14 cellular contexts compared by ENCODE assay signal in genomic region chrX:119762718-119763117, GRCh38. TPM values are rescaled to one million over a fixed set of nuclear protein-coding genes. Genes with fewer than 3 reads are reported as not detected.
DNase-seq lines count a peak whose midpoint lies in the region; ATAC-seq and TF ChIP-seq lines count a peak whose summit lies in the region.
"Had no signal": no experiment of that assay in that cellular context is flagged by ENCODE, and none has a peak within 500 bp of the region (broad histone marks: within the 10 kb centered on the region; RNA-seq: fewer than 3 reads in every experiment).

No MANE protein-coding gene starts in this region.

- ATAC-seq in memory B cell (ENCODE audit: low read depth) = no peak
- ATAC-seq in HG02798 (IDR thresholded peaks at IDR 0.05; ENCODE audit: poor library complexity, unreplicated experiment) = no peak
- ATAC-seq in naive thymus-derived CD8-positive, alpha-beta T cell = no peak
- ATAC-seq: heart left ventricle, left colon had no signal

- peaks cover 21% of the 10 kb centered on the region for H3K4me1 Mint-ChIP-seq in memory B cell
- H3K4me1 Mint-ChIP-seq in naive thymus-derived CD8-positive, alpha-beta T cell = peaks cover 1 to 25% (median 16%) of the 10 kb centered on the region in 4 donors

- in situ Hi-C loops in GM13976 (cut with MboI; ENCODE audit: low sequenced_read_pairs, unreplicated experiment) = no loop called here

- no peak overlapping the region; a peak in 1 of 22 replicates for H3K9ac ChIP-seq in BLaER1 treated with 17β-estradiol and CSF1 and Interleukin-3, amounts not matched to agents 10 nM and 100 nM

- H3K9me3 ChIP-seq in BLaER1 treated with 17β-estradiol and CSF1 and Interleukin-3, amounts not matched to agents 10 nM and 100 nM (replicated peaks in 1 of 11) = no peaks in the 10 kb centered on the region
- H3K9me3 ChIP-seq in HEK293 (ENCODE audit: control insufficient read depth, insufficient read depth, low read depth, low read length) = no peaks in the 10 kb centered on the region
- H3K9me3 ChIP-seq: heart left ventricle, sigmoid colon had no signal

- H4K20me1 ChIP-seq in BLaER1 treated with 17β-estradiol and CSF1 and Interleukin-3, amounts not matched to agents 10 nM and 100 nM = peaks cover 0 to 10% (median 0%) of the 10 kb centered on the region in 11 experiments; a peak in 6 of 22 replicates

- peak overlapping the region; percentile 67 for H3K27ac Mint-ChIP-seq in memory B cell
- peak overlapping the region in 3 of 10 donors; percentile 13 to 87 (median 76) for H3K27ac Mint-ChIP-seq in naive thymus-derived CD8-positive, alpha-beta T cell
- H3K27ac Mint-ChIP-seq: activated naive CD8-positive, alpha-beta T cell; nephron had no signal

- H3K4me3 ChIP-seq in BLaER1 treated with 17β-estradiol and CSF1 and Interleukin-3, amounts not matched to agents 10 nM and 100 nM = no peak overlapping the region
- no peak overlapping the region for H3K4me3 ChIP-seq in HEK293 (ENCODE audit: low read depth, low read length)
- H3K4me3 ChIP-seq: heart left ventricle, sigmoid colon had no signal

- no peak overlapping the region for H3K27ac ChIP-seq in BLaER1 treated with 17β-estradiol and CSF1 and Interleukin-3, amounts not matched to agents 10 nM and 100 nM
- no peak overlapping the region for H3K27ac ChIP-seq in HEK293 (ENCODE audit: extremely low read depth, low read depth, low read length)
- H3K27ac ChIP-seq: heart left ventricle, sigmoid colon had no signal

- no peaks in the 10 kb centered on the region for H3K36me3 ChIP-seq in BLaER1 treated with 17β-estradiol and CSF1 and Interleukin-3, amounts not matched to agents 10 nM and 100 nM
- H3K36me3 ChIP-seq in HEK293 (ENCODE audit: control insufficient read depth in 2 of 2, insufficient read depth in 1 of 2, low read length in 2 of 2) = no peaks in the 10 kb centered on the region
- H3K36me3 ChIP-seq: heart left ventricle, sigmoid colon had no signal

- H3K27me3 Mint-ChIP-seq in memory B cell = no peaks in the 10 kb centered on the region
- H3K27me3 Mint-ChIP-seq in naive thymus-derived CD8-positive, alpha-beta T cell = no peaks in the 10 kb centered on the region
- H3K27me3 Mint-ChIP-seq: activated naive CD8-positive, alpha-beta T cell had no signal

- H3K36me3 Mint-ChIP-seq in memory B cell = no peaks in the 10 kb centered on the region
- H3K36me3 Mint-ChIP-seq in naive thymus-derived CD8-positive, alpha-beta T cell = no peaks in the 10 kb centered on the region
- H3K36me3 Mint-ChIP-seq: activated naive CD8-positive, alpha-beta T cell had no signal

- H3K4me1 ChIP-seq in BLaER1 treated with 17β-estradiol and CSF1 and Interleukin-3, amounts not matched to agents 10 nM and 100 nM = peaks cover 59 to 71% (median 64%) of the 10 kb centered on the region in 10 experiments
- 0 out of 2 replicates have a peak, but pooled peaks cover 1% of the 10 kb centered on the region for H3K4me1 ChIP-seq in HEK293 (ENCODE audit: control insufficient read depth, insufficient read depth, low read length)

- TF ChIP-seq CTCF in HEK293 (tag by site-specific recombination; IDR thresholded peaks at IDR 0.05) (no peak), GM13976 (IDR thresholded peaks at IDR 0.05; ENCODE audit: borderline replicate concordance, control extremely low read depth, extremely low read depth, insufficient read depth, missing control alignments) (no peak)

- peak overlapping the region; percentile 52 for H3K4me3 Mint-ChIP-seq in memory B cell
- no peak overlapping the region for H3K4me3 Mint-ChIP-seq in naive thymus-derived CD8-positive, alpha-beta T cell
- H3K4me3 Mint-ChIP-seq: activated naive CD8-positive, alpha-beta T cell had no signal

- 0 out of 22 replicates have a peak, but pooled peaks cover 0 to 8% (median 0%) of the 10 kb centered on the region in 11 experiments for H3K27me3 ChIP-seq in BLaER1 treated with 17β-estradiol and CSF1 and Interleukin-3, amounts not matched to agents 10 nM and 100 nM

- CTCF ChIA-PET in HEK293 (lab: Yijun Ruan, JAX) = no interaction called here

- peak overlapping the region; percentile 44 to 65 (median 51) for H3K4me2 ChIP-seq in BLaER1 treated with 17β-estradiol and CSF1 and Interleukin-3, amounts not matched to agents 10 nM and 100 nM

- DNase-seq in RPMI7951 (ENCODE audit: low read depth) (peak; percentile 54), memory B cell (ENCODE audit: low spot score in 2 of 2) (no peak), GM13976 (ENCODE audit: low spot score) (no peak), DMS53 treated with DMSO at 0.1 percent for 48 hours (lab: John Stamatoyannopoulos, UW; ENCODE audit: unreplicated experiment) (no peak)
- DNase-seq in naive thymus-derived CD8-positive, alpha-beta T cell = no peak
- DNase-seq: heart left ventricle, left colon, NCI-H1048, sigmoid colon had no signal

- POLR2A ChIA-PET in HEK293 (lab: Yijun Ruan, JAX) = interaction anchor here (1.1 to 1.2 kb wide), 2 partner anchors 29 to 70 kb away, joined by 3 read pairs; partner anchors contain the start of gene RPL39
- POLR2A ChIA-PET in naive thymus-derived CD8-positive, alpha-beta T cell (lab: Charles Lee) = interaction anchor here (0.7 kb wide), 1 partner anchor 250 kb away, joined by 3 read pairs; no protein-coding TSS in a partner anchor

- no peaks in the 10 kb centered on the region for H3K9me3 Mint-ChIP-seq in memory B cell
- peaks cover 0 to 2% (median 0%) of the 10 kb centered on the region in 9 donors for H3K9me3 Mint-ChIP-seq in naive thymus-derived CD8-positive, alpha-beta T cell

TF ChIP-seq in HEK293, 187 proteins besides CTCF, POLR2A, EP300 and RAD21:
- peak; percentile 64 for TF ChIP-seq PRDM4 (tag by site-specific recombination; IDR thresholded peaks at IDR 0.05)
- no peak for TF ChIP-seq ZNF350 (tag by site-specific recombination; IDR thresholded peaks at IDR 0.05)

RNA-seq across cellular contexts. Expression of gene SOWAHD, which starts 4.3 kb away (rescaled TPM):
- total RNA-seq in RPMI7951 (2014; rRNA removed; shearing (Covaris generic)) = 0.10 TPM in 1 of 2 replicates, not detected in the other
- total RNA-seq in naive thymus-derived CD8-positive, alpha-beta T cell = 1 to 10 TPM; 1.2 to 2.0 TPM
- polyA plus RNA-seq in naive thymus-derived CD8-positive, alpha-beta T cell = 1 to 10 TPM in 1 of 3 donors, under 1 TPM in 2; 0.43 to 1.1 (median 0.47) TPM

RNA-seq across cellular contexts. Expression of gene RPL39, which starts 28.7 kb away (rescaled TPM):
- 2,449 and 3,058 TPM in 2 replicates for total RNA-seq in RPMI7951 (2014; rRNA removed; shearing (Covaris generic))
- total RNA-seq in naive thymus-derived CD8-positive, alpha-beta T cell = 1,000 to 10,000 TPM; 3,863 to 3,911 TPM
- polyA plus RNA-seq in naive thymus-derived CD8-positive, alpha-beta T cell = 1,000 to 10,000 TPM; 4,465 to 5,898 (median 5,767) TPM
